ENCODE assay signal across 20 cellular contexts in the genomic region with DNA sequence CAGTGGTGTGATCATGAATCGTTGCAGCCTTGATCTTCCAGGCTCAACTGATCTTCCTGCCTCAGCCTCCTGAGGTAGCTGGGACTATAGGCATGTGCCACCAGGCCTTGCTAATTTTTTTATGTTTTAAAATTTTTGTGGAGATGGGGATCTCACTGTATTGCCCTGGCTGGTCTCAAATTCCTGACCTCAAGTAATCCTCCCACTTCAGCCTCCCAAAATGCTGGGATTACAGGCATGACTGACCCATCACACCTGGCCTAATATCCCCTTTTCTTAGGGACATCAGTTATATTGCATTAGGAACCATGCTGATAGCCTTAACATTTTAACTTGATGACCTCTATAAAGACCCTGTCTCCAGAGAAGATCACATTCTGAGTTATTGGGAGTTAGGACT. TPM values are rescaled to one million over a fixed set of nuclear protein-coding genes. Genes with fewer than 3 reads are reported as not detected.
DNase-seq lines count a peak whose midpoint lies in the region; ATAC-seq and TF ChIP-seq lines count a peak whose summit lies in the region.
"Had no signal": no experiment of that assay in that cellular context is flagged by ENCODE, and none has a peak within 500 bp of the region (broad histone marks: within the 10 kb centered on the region; RNA-seq: fewer than 3 reads in every experiment).

No MANE protein-coding gene starts in this region.

- TF ChIP-seq CTCF in A673 (conservative IDR thresholded peaks at IDR 0.05; ENCODE audit: low read depth, low read length): no peak
- no peak for TF ChIP-seq CTCF in CD4-positive, alpha-beta T cell (IDR thresholded peaks at IDR 0.05)
- no peak for TF ChIP-seq CTCF in GM13976 (IDR thresholded peaks at IDR 0.05; ENCODE audit: borderline replicate concordance, control extremely low read depth, extremely low read depth, insufficient read depth, missing control alignments)

- H3K27me3 ChIP-seq in A673 (replicated peaks; ENCODE audit: insufficient read depth, low read depth, low read length, poor library complexity): no peaks in the 10 kb centered on the region
- no peaks in the 10 kb centered on the region for H3K27me3 ChIP-seq in CD4-positive, alpha-beta T cell (ENCODE audit: control insufficient read depth, insufficient read depth, low read length)
- no peaks in the 10 kb centered on the region for H3K27me3 ChIP-seq in MG63
- H3K27me3 ChIP-seq: brain microvascular endothelial cell, pancreas had no signal

- DNase-seq in A673 (ENCODE audit: low spot score) (no peak), naive B cell (no peak), MG63 (no peak), NCI-H748 treated with DMSO at 0.1 percent for 48 hours (lab: John Stamatoyannopoulos, UW) (no peak), GM13976 (ENCODE audit: low spot score) (no peak)
- no peak for DNase-seq in CD4-positive, alpha-beta T cell
- DNase-seq: activated CD8-positive, alpha-beta memory T cell treated with anti-CD3 and anti-CD28 coated beads, Interleukin-2, amount 50 U/mL, for 48 hours; brain microvascular endothelial cell; GF-D8; HFFc6; left ventricle myocardium superior; OCI-M1; pancreas; SIG-M5 had no signal

- H3K4me3 Mint-ChIP-seq in CD4-positive, alpha-beta T cell: peak overlapping the region; percentile 34
- no peak overlapping the region for H3K4me3 Mint-ChIP-seq in activated naive CD8-positive, alpha-beta T cell
- H3K4me3 Mint-ChIP-seq in naive B cell: no peak overlapping the region
- H3K4me3 Mint-ChIP-seq: dendritic cell treated with granulocyte-macrophage colony-stimulating factor and Interleukin-4, amounts not matched to agents 40 ng/mL and 50 ng/mL, for 4 days; HFFc6; T-helper 2 cell treated with Interferon-gamma antibody and Interleukin-4, amounts not matched to agents 5 μg/mL and 100 μg/mL, for 36 hours had no signal

- BruUV-seq in A673 (replicated peaks; lab: Mats Ljungman, UMichigan): no TSS peak

- no peaks in the 10 kb centered on the region for H3K27me3 Mint-ChIP-seq in CD4-positive, alpha-beta T cell
- no peaks in the 10 kb centered on the region for H3K27me3 Mint-ChIP-seq in activated naive CD8-positive, alpha-beta T cell
- no peaks in the 10 kb centered on the region for H3K27me3 Mint-ChIP-seq in naive B cell
- H3K27me3 Mint-ChIP-seq: dendritic cell treated with granulocyte-macrophage colony-stimulating factor and Interleukin-4, amounts not matched to agents 40 ng/mL and 50 ng/mL, for 4 days had no signal

- H3K36me3 Mint-ChIP-seq in CD4-positive, alpha-beta T cell (ENCODE audit: low read depth): peaks cover 69% of the 10 kb centered on the region
- peaks cover 6% of the 10 kb centered on the region for H3K36me3 Mint-ChIP-seq in activated naive CD8-positive, alpha-beta T cell
- peaks cover 0 to 8% of the 10 kb centered on the region in 2 donors for H3K36me3 Mint-ChIP-seq in naive B cell

- H3K9me3 Mint-ChIP-seq in CD4-positive, alpha-beta T cell: no peaks in the 10 kb centered on the region
- no peaks in the 10 kb centered on the region for H3K9me3 Mint-ChIP-seq in activated naive CD8-positive, alpha-beta T cell (ENCODE audit: low read depth)
- H3K9me3 Mint-ChIP-seq in naive B cell: no peaks in the 10 kb centered on the region
- H3K9me3 Mint-ChIP-seq: activated naive CD4-positive, alpha-beta T cell treated with anti-CD3 and anti-CD28 coated beads, Interleukin-2, amount 50 U/mL, for 72 hours; dendritic cell treated with granulocyte-macrophage colony-stimulating factor and Interleukin-4, amounts not matched to agents 40 ng/mL and 50 ng/mL, for 4 days; HFFc6 had no signal

- peaks cover 84% of the 10 kb centered on the region for H3K4me1 Mint-ChIP-seq in CD4-positive, alpha-beta T cell (ENCODE audit: low read depth)
- peaks cover 87% of the 10 kb centered on the region for H3K4me1 Mint-ChIP-seq in activated naive CD8-positive, alpha-beta T cell (ENCODE audit: low read depth)
- peaks cover 57 to 81% (median 63%) of the 10 kb centered on the region in 3 donors for H3K4me1 Mint-ChIP-seq in naive B cell

- in situ Hi-C loops in GM13976 (cut with MboI; ENCODE audit: low sequenced_read_pairs, unreplicated experiment): no loop called here

- peaks cover 12% of the 10 kb centered on the region for H3K4me1 ChIP-seq in A673 (ENCODE audit: insufficient read depth, low read length, poor library complexity, severe bottlenecking)

- no peaks in the 10 kb centered on the region for H3K9me3 ChIP-seq in A673 (ENCODE audit: low read depth, low read length, poor library complexity, severe bottlenecking)
- H3K9me3 ChIP-seq in CD4-positive, alpha-beta T cell (ENCODE audit: control insufficient read depth, low read length): no peaks in the 10 kb centered on the region
- H3K9me3 ChIP-seq in MG63: no peaks in the 10 kb centered on the region
- H3K9me3 ChIP-seq: pancreas had no signal

- ATAC-seq in CD4-positive, alpha-beta T cell (ENCODE audit: poor library complexity): no peak
- no peak for ATAC-seq in naive B cell (ENCODE audit: low read depth in 2 of 2)
- ATAC-seq in HG03520 (IDR thresholded peaks at IDR 0.05; ENCODE audit: unreplicated experiment): no peak
- ATAC-seq: GM12878, left ventricle myocardium superior, pancreas had no signal

- H3K36me3 ChIP-seq in A673 (ENCODE audit: insufficient read depth, low read length, poor library complexity, severe bottlenecking): no peaks in the 10 kb centered on the region
- H3K36me3 ChIP-seq in MG63: no peaks in the 10 kb centered on the region
- H3K36me3 ChIP-seq: brain microvascular endothelial cell, pancreas had no signal

- H3K4me3 ChIP-seq in A673 (ENCODE audit: low read depth, low read length, poor library complexity, severe bottlenecking): no peak overlapping the region
- no peak overlapping the region for H3K4me3 ChIP-seq in MG63
- H3K4me3 ChIP-seq: GM12878, pancreas had no signal

- POLR2A ChIA-PET in A673 (lab: Charles Lee; ENCODE audit: low non-redundant PET): no interaction called here
- POLR2A ChIA-PET in CD4-positive, alpha-beta T cell (lab: Charles Lee): interaction anchor here (34.4 kb wide), 1 partner anchor 35 kb away, joined by 808 read pairs; no protein-coding TSS in a partner anchor

- intact Hi-C loops in A673 (cut with micrococcal nuclease; ENCODE audit: unreplicated experiment): no loop called here
- intact Hi-C loops in CD4-positive, alpha-beta T cell (cut with DNase I, micrococcal nuclease): loop anchor here in 1 of 2 experiments (5.0 kb wide), 2 partner anchors 39 to 41 kb away; a partner anchor contains a TSS

- H3K27ac ChIP-seq in A673 (ENCODE audit: low read depth, low read length, poor library complexity, severe bottlenecking): peak overlapping the region; percentile 1
- peak overlapping the region; percentile 44 for H3K27ac ChIP-seq in CD4-positive, alpha-beta T cell (ENCODE audit: low read depth, low read length)
- H3K27ac ChIP-seq: brain microvascular endothelial cell, pancreas had no signal

- peak overlapping the region; percentile 48 for H3K27ac Mint-ChIP-seq in CD4-positive, alpha-beta T cell
- peak overlapping the region; percentile 86 for H3K27ac Mint-ChIP-seq in activated naive CD8-positive, alpha-beta T cell
- H3K27ac Mint-ChIP-seq in naive B cell: peak overlapping the region in 4 of 6 donors; percentile 29 to 84 (median 68)
- H3K27ac Mint-ChIP-seq: T-helper 2 cell treated with Interferon-gamma antibody and Interleukin-4, amounts not matched to agents 5 μg/mL and 100 μg/mL, for 36 hours had no signal

- CTCF ChIA-PET in A673 (lab: Charles Lee): no interaction called here
- CTCF ChIA-PET in CD4-positive, alpha-beta T cell (lab: Charles Lee): interaction anchor here (1.0 to 2.1 kb wide), 2 partner anchors 10 to 45 kb away, joined by 3 to 7 read pairs; no protein-coding TSS in a partner anchor

RNA-seq across cellular contexts. Expression of a gene that starts 42.8 kb away (rescaled TPM):
- total RNA-seq in A673 (2021): 37.7 and 38.2 TPM in 2 replicates
- total RNA-seq in CD4-positive, alpha-beta T cell: 100 to 1,000 TPM; 118 to 127 TPM
- 1 to 10 TPM; 3.2 to 7.8 (median 4.5) TPM for polyA plus RNA-seq in naive B cell (ENCODE audit: low read depth in 6 of 6)
- total RNA-seq in MG63 (2014; rRNA removed; shearing (Covaris generic); ENCODE audit: low replicate concordance): 10.1 and 10.3 TPM in 2 replicates
